24 cellular contexts compared by ENCODE assay signal in genomic region chr4:24422644-24423043, GRCh38.
A peak's percentile ranks its signal among the peaks of the same experiment; 100 is the strongest.
DNase-seq lines count a peak whose midpoint lies in the region; ATAC-seq, FAIRE-seq and TF ChIP-seq lines count a peak whose summit lies in the region.
"Had no signal": no experiment of that assay in that cellular context is flagged by ENCODE, and none has a peak within 500 bp of the region (broad histone marks: within the 10 kb centered on the region; RNA-seq: fewer than 3 reads in every experiment).

No MANE protein-coding gene starts in this region.

- TF ChIP-seq POLR2A in HepG2 (IDR thresholded peaks at IDR 0.05; ENCODE audit: insufficient read depth in 1 of 2, low read depth in 2 of 2, low read length in 2 of 2) (no peak), right lobe of liver (IDR thresholded peaks at IDR 0.05) (no peak), K562 (conservative IDR thresholded peaks at IDR 0.05) (no peak)

- TF ChIP-seq CTCF in HepG2 (CRISPR knock-in tag; IDR thresholded peaks at IDR 0.05) (no peak), right lobe of liver (IDR thresholded peaks at IDR 0.05) (no peak), K562 (IDR thresholded peaks at IDR 0.05 in 2 of 3, conservative IDR thresholded peaks at IDR 0.05 in 1 of 3; ENCODE audit: insufficient read depth in 2 of 3, low read depth in 1 of 3, low read length in 3 of 3) (no peak)

- no peak for ATAC-seq in HepG2
- no peak for ATAC-seq in right lobe of liver
- ATAC-seq in K562: no peak
- ATAC-seq in HG03378 (IDR thresholded peaks at IDR 0.05; ENCODE audit: unreplicated experiment): no peak
- ATAC-seq: GM12878 had no signal

- no peak overlapping the region for H3K9ac ChIP-seq in HepG2 (ENCODE audit: insufficient read depth, low read depth, low read length)
- no peak overlapping the region for H3K9ac ChIP-seq in K562 (ENCODE audit: insufficient read depth in 1 of 2, low read depth in 2 of 2, low read length in 2 of 2)
- H3K9ac ChIP-seq: BLaER1 had no signal

- H3K4me2 ChIP-seq in HepG2 (ENCODE audit: low read depth, low read length) (no peak overlapping the region), K562 (ENCODE audit: insufficient read depth, low read length) (no peak overlapping the region)
- H3K4me2 ChIP-seq: BLaER1 had no signal

- H3K27me3 ChIP-seq in HepG2 (ENCODE audit: control insufficient read depth in 1 of 2, insufficient read depth in 2 of 2, low read length in 2 of 2): no peaks in the 10 kb centered on the region
- no peaks in the 10 kb centered on the region for H3K27me3 ChIP-seq in right lobe of liver
- no peaks in the 10 kb centered on the region; a peak in 1 of 5 replicates for H3K27me3 ChIP-seq in K562 (ENCODE audit: control insufficient read depth in 2 of 2, insufficient read depth in 2 of 2, low read length in 2 of 2)
- H3K27me3 ChIP-seq: BLaER1 had no signal

- no peaks in the 10 kb centered on the region for H4K20me1 ChIP-seq in HepG2 (ENCODE audit: insufficient read depth, low read length)
- no peaks in the 10 kb centered on the region for H4K20me1 ChIP-seq in K562 (replicated peaks; ENCODE audit: control insufficient read depth, insufficient read depth, low read length)
- H4K20me1 ChIP-seq: BLaER1 had no signal

- in situ Hi-C loops in HepG2 (cut with HindIII; ENCODE audit: extremely low pct_ligation_motif_present, low pct_unique_long_range_greater_than_20kb) (loop anchor here (25.0 kb wide), 1 partner anchor 735 kb away; no protein-coding TSS in a partner anchor), K562 (cut with MboI) (loop anchor here (25.0 kb wide), 2 partner anchors 1285 to 1535 kb away; no protein-coding TSS in a partner anchor)

- BruUV-seq in HepG2 (replicated peaks; lab: Mats Ljungman, UMichigan) (no TSS peak), K562 (replicated peaks; lab: Mats Ljungman, UMichigan) (no TSS peak)

- TF ChIP-seq EP300 in HepG2 (IDR thresholded peaks at IDR 0.05; ENCODE audit: low read depth in 2 of 2, low read length in 2 of 2): no peak
- TF ChIP-seq EP300 in HepG2 (CRISPR knock-in tag; IDR thresholded peaks at IDR 0.05; ENCODE audit: borderline replicate concordance): no peak
- TF ChIP-seq EP300 in K562 (IDR thresholded peaks at IDR 0.05; ENCODE audit: low read length): no peak

- TF ChIP-seq RAD21 in HepG2 (CRISPR knock-in tag; IDR thresholded peaks at IDR 0.05) (no peak), K562 (CRISPR knock-in tag; conservative IDR thresholded peaks at IDR 0.05 in 1 of 2, IDR thresholded peaks at IDR 0.05 in 1 of 2) (no peak)

- CTCF ChIA-PET in HepG2 (lab: Yijun Ruan, JAX; ENCODE audit: low intra/inter-chr PET ratio, low total read pairs): no interaction called here
- CTCF ChIA-PET in K562 (lab: Yijun Ruan, JAX; ENCODE audit: low intra/inter-chr PET ratio): interaction anchor here (0.6 kb wide), 1 partner anchor 932 kb away, joined by 4 read pairs; no protein-coding TSS in a partner anchor

- H3K4me1 ChIP-seq in HepG2 (ENCODE audit: insufficient read depth, low read length) (no peaks in the 10 kb centered on the region), right lobe of liver (no peaks in the 10 kb centered on the region), K562 (replicated peaks in 1 of 2; ENCODE audit: control insufficient read depth in 2 of 2, insufficient read depth in 2 of 2, low read length in 2 of 2) (no peaks in the 10 kb centered on the region)
- H3K4me1 ChIP-seq: BE2C, BLaER1 had no signal

- H3K79me2 ChIP-seq in HepG2 (ENCODE audit: insufficient read depth, low read length) (no peaks in the 10 kb centered on the region), K562 (ENCODE audit: control insufficient read depth, insufficient read depth, low read length) (no peaks in the 10 kb centered on the region)

- WGBS in HepG2 (ENCODE audit: low lambda C conversion rate): 6% methylated on average over 2 of the region's 2 CpGs
- 94% methylated on average over 2 of the region's 2 CpGs for WGBS in right lobe of liver (ENCODE audit: insufficient coverage, low coverage, low lambda C conversion rate, missing lambda C conversion rate)
- WGBS in K562 (ENCODE audit: insufficient coverage, low coverage, missing lambda C conversion rate): 0% methylated on average over 2 of the region's 2 CpGs

- H3K9me1 ChIP-seq in K562 (ENCODE audit: control insufficient read depth, insufficient read depth, low read length): no peaks in the 10 kb centered on the region

- no peak for DNase-seq in HepG2 (ENCODE audit: low spot score)
- DNase-seq in right lobe of liver: no peak
- no peak for DNase-seq in K562 (ENCODE audit: extremely low read depth in 1 of 4, low spot score in 3 of 4)
- DNase-seq in NCI-H526 treated with DMSO at 0.1 percent for 48 hours (lab: John Stamatoyannopoulos, UW): no peak
- DNase-seq: ACHN; BE2C; C1 segment of cervical spinal cord; CD4-positive, alpha-beta memory T cell; CD4-positive, CD25-positive, alpha-beta regulatory T cell; CD8-positive, alpha-beta memory T cell; COR-L47; DMS 273 treated with DMSO at 0.1 percent for 48 hours; DMS153; DMS53; DMS79; DND-41; EL; GDM1 had no signal

- H3K36me3 ChIP-seq in HepG2 (replicated peaks in 1 of 2; ENCODE audit: control insufficient read depth in 1 of 2, insufficient read depth in 2 of 2, low read length in 2 of 2) (no peaks in the 10 kb centered on the region), right lobe of liver (no peaks in the 10 kb centered on the region), K562 (ENCODE audit: control insufficient read depth, insufficient read depth, low read length) (no peaks in the 10 kb centered on the region)
- H3K36me3 ChIP-seq: BE2C, BLaER1 had no signal

- H3K4me3 ChIP-seq in HepG2 (replicated peaks in 1 of 3; ENCODE audit: insufficient read depth in 1 of 3, low read depth in 2 of 3, low read length in 3 of 3): no peak overlapping the region
- no peak overlapping the region for H3K4me3 ChIP-seq in right lobe of liver
- H3K4me3 ChIP-seq in K562: no peak overlapping the region
- H3K4me3 ChIP-seq: BLaER1, GM12878 had no signal

- POLR2A ChIA-PET in HepG2 (lab: Yijun Ruan, JAX) (no interaction called here), K562 (lab: Yijun Ruan, JAX) (interaction anchor here (0.7 kb wide), 2 partner anchors 61 to 1487 kb away, joined by 3 read pairs; no protein-coding TSS in a partner anchor)

- intact Hi-C loops in HepG2 (cut with micrococcal nuclease; ENCODE audit: unreplicated experiment) (no loop called here), right lobe of liver (cut with DNase I) (no loop called here), K562 (cut with micrococcal nuclease) (no loop called here)

- no peak overlapping the region for H3K27ac ChIP-seq in HepG2 (ENCODE audit: extremely low read length, insufficient read depth, low read length)
- H3K27ac ChIP-seq in right lobe of liver: no peak overlapping the region
- H3K27ac ChIP-seq in K562 (ENCODE audit: extremely low read depth, low read depth, low read length): no peak overlapping the region
- H3K27ac ChIP-seq: 22Rv1, BLaER1 had no signal

- FAIRE-seq in HepG2 (lab: Jason Lieb, UNC) (no peak), K562 (lab: Jason Lieb, UNC) (no peak)
- FAIRE-seq: GM12878, GM12892, GM18507 had no signal

- H2AFZ ChIP-seq in HepG2 (ENCODE audit: low read length) (no peak overlapping the region), K562 (ENCODE audit: low read depth, low read length) (no peak overlapping the region)

- H3K9me3 ChIP-seq in HepG2 (ENCODE audit: low read length) (no peaks in the 10 kb centered on the region), right lobe of liver (no peaks in the 10 kb centered on the region), K562 (replicated peaks; ENCODE audit: control insufficient read depth, insufficient read depth, low read depth, low read length) (no peaks in the 10 kb centered on the region)
- H3K9me3 ChIP-seq: BE2C, BLaER1 had no signal

TF ChIP-seq in HepG2, 621 proteins besides CTCF, POLR2A, EP300 and RAD21:
- TF ChIP-seq SUZ12 (IDR thresholded peaks at IDR 0.05; ENCODE audit: low read depth, low read length) (no peak), MAFK (conservative IDR thresholded peaks at IDR 0.05 in 1 of 2, IDR thresholded peaks at IDR 0.05 in 1 of 2; ENCODE audit: low read length in 2 of 2) (peak; percentile 81 to 86), MAFF (IDR thresholded peaks at IDR 0.05; ENCODE audit: low read depth, low read length) (peak; percentile 81)

TF ChIP-seq in K562, 482 proteins besides CTCF, POLR2A, EP300 and RAD21 (continues in another document):
- no peak for TF ChIP-seq TOE1 (IDR thresholded peaks at IDR 0.05; ENCODE audit: borderline replicate concordance)
- TF ChIP-seq TOE1 (CRISPR knock-in tag; IDR thresholded peaks at IDR 0.05; ENCODE audit: borderline replicate concordance, low read depth): no peak
- TF ChIP-seq ZNF316 (IDR thresholded peaks at IDR 0.05): peak; percentile 32
- no peak for TF ChIP-seq TEAD4 (IDR thresholded peaks at IDR 0.05; ENCODE audit: low read length)
- no peak for TF ChIP-seq TEAD4 (CRISPR knock-in tag; IDR thresholded peaks at IDR 0.05; ENCODE audit: borderline replicate concordance)
- TF ChIP-seq SMAD2 (IDR thresholded peaks at IDR 0.05; ENCODE audit: low read depth, low read length): no peak
- TF ChIP-seq MAFF (IDR thresholded peaks at IDR 0.05; ENCODE audit: low read length): peak; percentile 45
- peak; percentile 25; the same call in 1 of the 2 replicates for TF ChIP-seq MAFG (tag; conservative IDR thresholded peaks at IDR 0.05)
- TF ChIP-seq BRCA1 (IDR thresholded peaks at IDR 0.05): no peak
- TF ChIP-seq BRCA1 (CRISPR knock-in tag; IDR thresholded peaks at IDR 0.05): no peak
- TF ChIP-seq C11orf30 (IDR thresholded peaks at IDR 0.05; ENCODE audit: low read depth): peak; percentile 24; the same call in 1 of the 2 replicates
- TF ChIP-seq MAFK (IDR thresholded peaks at IDR 0.05; ENCODE audit: low read length): peak; percentile 29; the same call in 1 of the 2 replicates

Comparison
In these comparisons a context has a peak if more than half of its experiments do, and no peak if none do; other contexts are left out.
1. Of the 241 proteins assayed by ChIP-seq in both HepG2 and K562: peak only in HepG2: none; only in K562: MAFG; in both: MAFF and MAFK; in neither: 238.